Comparison of ENCODE assay signal across 16 cellular contexts in genomic region chr10:31063839-31064238, GRCh38. TPM values are rescaled to one million over a fixed set of nuclear protein-coding genes. Genes with fewer than 3 reads are reported as not detected.
DNase-seq lines count a peak whose midpoint lies in the region; ATAC-seq and TF ChIP-seq lines count a peak whose summit lies in the region.
"Had no signal": no experiment of that assay in that cellular context is flagged by ENCODE, and none has a peak within 500 bp of the region (broad histone marks: within the 10 kb centered on the region; RNA-seq: fewer than 3 reads in every experiment).

No MANE protein-coding gene starts in this region.

- peak overlapping the region; percentile 81 for H2AFZ ChIP-seq in osteoblast (ENCODE audit: low read length)

- H3K79me2 ChIP-seq in osteoblast (ENCODE audit: insufficient read depth, low read length): no peaks in the 10 kb centered on the region
- H3K79me2 ChIP-seq: parathyroid adenoma had no signal

- no peaks in the 10 kb centered on the region for H4K20me1 ChIP-seq in osteoblast (ENCODE audit: insufficient read depth, low read length)

- H3K9me3 ChIP-seq in ascending aorta (no peaks in the 10 kb centered on the region), gastroesophageal sphincter (no peaks in the 10 kb centered on the region), osteoblast (ENCODE audit: low read depth, low read length) (no peaks in the 10 kb centered on the region)
- H3K9me3 ChIP-seq: SJSA1 had no signal

- no peak for DNase-seq in ascending aorta (ENCODE audit: low spot score in 2 of 2)
- DNase-seq in osteoblast (ENCODE audit: insufficient read length, low spot score, missing footprints): no peak
- DNase-seq in RWPE1 (ENCODE audit: low spot score): no peak
- DNase-seq in left colon: no peak
- DNase-seq in cerebellar nuclear complex (lab: John Stamatoyannopoulos, UW): no peak
- DNase-seq: activated CD8-positive, alpha-beta memory T cell treated with anti-CD3 and anti-CD28 coated beads, Interleukin-2, amount 50 U/mL, for 4 hours; Calu3; NCI-H187 treated with DMSO at 0.1 percent for 48 hours; NCI-H510A; stimulated activated naive CD4-positive, alpha-beta T cell; T-helper 9 cell had no signal

- peak overlapping the region; percentile 63 for H3K4me2 ChIP-seq in osteoblast (ENCODE audit: insufficient read depth, low read length)

- CTCF ChIA-PET in RWPE1 (lab: Yijun Ruan, JAX): no interaction called here

- 40% methylated on average over 1 of the region's 6 CpGs; no CpG with 5 or more reads in 1 of the 2 donors for WGBS in gastroesophageal sphincter (ENCODE audit: low coverage in 1 of 2), 2 donors
- 70% methylated on average over 6 of the region's 6 CpGs for WGBS in urinary bladder

- no peak overlapping the region for H3K4me3 ChIP-seq in ascending aorta
- H3K4me3 ChIP-seq in gastroesophageal sphincter: no peak overlapping the region
- no peak overlapping the region for H3K4me3 ChIP-seq in osteoblast (ENCODE audit: insufficient read depth, low read length)
- H3K4me3 ChIP-seq in urinary bladder (ENCODE audit: low read depth, low read length): no peak overlapping the region
- H3K4me3 ChIP-seq: SJSA1 had no signal

- POLR2A ChIA-PET in RWPE1 (lab: Yijun Ruan, JAX; ENCODE audit: low non-redundant PET): no interaction called here

- no peak for TF ChIP-seq CTCF in ascending aorta (IDR thresholded peaks at IDR 0.05)
- no peak for TF ChIP-seq CTCF in gastroesophageal sphincter (IDR thresholded peaks at IDR 0.05)
- TF ChIP-seq CTCF in osteoblast (IDR thresholded peaks at IDR 0.05; ENCODE audit: extremely low read depth, low read depth, low read length): no peak
- TF ChIP-seq CTCF in RWPE1 (conservative IDR thresholded peaks at IDR 0.05; ENCODE audit: low read depth): no peak

- TF ChIP-seq EP300 in gastroesophageal sphincter (IDR thresholded peaks at IDR 0.05): no peak

- intact Hi-C loops in ascending aorta (cut with DNase I) (no loop called here), left colon (cut with DNase I, micrococcal nuclease) (no loop called here)

- ATAC-seq in gastroesophageal sphincter (no peak), left colon (no peak)
- ATAC-seq: HCT116 had no signal

- peak overlapping the region; percentile 75 to 81 for H3K27ac ChIP-seq in ascending aorta
- peak overlapping the region in 3 of 4 donors; percentile 48 to 66 (median 64) for H3K27ac ChIP-seq in gastroesophageal sphincter
- H3K27ac ChIP-seq in osteoblast (ENCODE audit: low read depth, low read length): peak overlapping the region; percentile 54
- peak overlapping the region; percentile 30 for H3K27ac ChIP-seq in urinary bladder (ENCODE audit: low read depth)
- H3K27ac ChIP-seq in RWPE1: no peak overlapping the region
- H3K27ac ChIP-seq: parathyroid adenoma, SJSA1 had no signal

- H3K27me3 ChIP-seq in ascending aorta (no peaks in the 10 kb centered on the region), gastroesophageal sphincter (no peaks in the 10 kb centered on the region), osteoblast (ENCODE audit: insufficient read depth, low read length) (no peaks in the 10 kb centered on the region)
- H3K27me3 ChIP-seq: SJSA1 had no signal

- no peaks in the 10 kb centered on the region for H3K36me3 ChIP-seq in ascending aorta
- no peaks in the 10 kb centered on the region for H3K36me3 ChIP-seq in gastroesophageal sphincter
- no peaks in the 10 kb centered on the region for H3K36me3 ChIP-seq in osteoblast (ENCODE audit: insufficient read depth, low read length)
- H3K36me3 ChIP-seq in urinary bladder (ENCODE audit: insufficient read depth): no peaks in the 10 kb centered on the region
- H3K36me3 ChIP-seq: SJSA1 had no signal

- H3K4me1 ChIP-seq in ascending aorta (peaks cover 2 to 17% of the 10 kb centered on the region in 2 donors), gastroesophageal sphincter (peaks cover 0 to 14% (median 3%) of the 10 kb centered on the region in 3 donors), osteoblast (ENCODE audit: insufficient read depth, low read length) (peaks cover 18% of the 10 kb centered on the region), urinary bladder (ENCODE audit: insufficient read depth) (no peaks in the 10 kb centered on the region)
- H3K4me1 ChIP-seq: parathyroid adenoma had no signal

- TF ChIP-seq POLR2A in gastroesophageal sphincter (IDR thresholded peaks at IDR 0.05): no peak

RNA-seq across cellular contexts. Expression of gene ZNF438, which starts 32.2 kb away (rescaled TPM):
- total RNA-seq in ascending aorta: 1.7 TPM
- 10 to 100 TPM; 10.3 to 14.6 (median 13.6) TPM for total RNA-seq in gastroesophageal sphincter
- 4.3 and 5.0 TPM in 2 replicates for total RNA-seq in osteoblast
- total RNA-seq in urinary bladder: 8.6 TPM
- polyA plus RNA-seq in urinary bladder: 11.5 TPM
- 1 to 10 TPM; 3.8 to 6.5 TPM for total RNA-seq in left colon
